25 cellular contexts compared by ENCODE assay signal in the genomic region with DNA sequence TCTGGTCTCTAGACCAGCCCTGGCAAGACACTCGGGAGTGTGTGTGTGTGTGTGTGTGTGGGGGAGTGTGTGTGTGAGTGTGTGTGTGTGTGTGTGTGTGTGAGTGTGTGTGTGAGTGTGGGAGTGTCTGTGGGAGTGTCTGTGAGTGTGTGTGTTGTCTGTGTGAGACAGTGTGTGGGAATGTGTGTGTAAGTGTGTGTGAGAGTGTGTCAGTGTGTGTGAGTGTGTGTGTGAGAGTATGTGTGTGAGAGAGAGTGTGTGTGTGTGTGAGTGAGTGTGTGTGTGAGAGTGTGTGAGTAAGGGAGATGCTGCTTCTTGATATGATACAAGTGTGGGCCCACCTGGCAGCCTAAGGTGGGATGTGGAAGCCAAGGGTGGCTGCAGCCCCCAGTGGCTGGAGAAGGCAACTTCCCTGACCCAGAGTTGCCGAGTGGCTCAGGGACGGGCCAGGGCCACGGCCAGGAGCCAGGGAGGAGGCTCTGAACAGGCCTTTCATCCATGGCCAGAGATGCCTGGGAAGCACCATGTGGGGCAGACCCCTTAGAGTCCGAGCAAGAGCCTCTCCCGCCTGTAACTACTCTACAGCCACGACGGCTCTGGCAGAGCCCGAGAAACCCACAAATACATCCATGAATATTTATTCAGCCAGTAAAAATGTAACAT.
DNase-seq lines count a peak whose midpoint lies in the region; ATAC-seq, FAIRE-seq and TF ChIP-seq lines count a peak whose summit lies in the region.
"Had no signal": no experiment of that assay in that cellular context is flagged by ENCODE, and none has a peak within 500 bp of the region (broad histone marks: within the 10 kb centered on the region; RNA-seq: fewer than 3 reads in every experiment).

No MANE protein-coding gene starts in this region.

- no peaks in the 10 kb centered on the region for H3F3A ChIP-seq in GM23338 (replicated peaks; ENCODE audit: low read depth)

- POLR2A ChIA-PET in K562 (lab: Yijun Ruan, JAX): interaction anchor here (1.2 kb wide), 1 partner anchor 13 kb away, joined by 3 read pairs; no protein-coding TSS in a partner anchor

- no peak overlapping the region for H4K91ac ChIP-seq in neuronal stem cell (ENCODE audit: low read depth, low read length, poor library complexity)

- in situ Hi-C loops in K562 (cut with MboI): no loop called here

- H3K36me3 ChIP-seq in GM23338 (ENCODE audit: insufficient read depth) (no peaks in the 10 kb centered on the region), K562 (ENCODE audit: control insufficient read depth, insufficient read depth, low read length) (no peaks in the 10 kb centered on the region), neuronal stem cell (replicated peaks in 1 of 2; ENCODE audit: control insufficient read depth in 2 of 2, insufficient read depth in 2 of 2, low read length in 2 of 2) (no peaks in the 10 kb centered on the region), Peyer's patch (no peaks in the 10 kb centered on the region), spleen (no peaks in the 10 kb centered on the region)

- H3K9me3 Mint-ChIP-seq in Calu3 (ENCODE audit: low read depth, unreplicated experiment) (no peaks in the 10 kb centered on the region), GM23338 (no peaks in the 10 kb centered on the region)
- H3K9me3 Mint-ChIP-seq: activated T-cell treated with anti-CD3 and anti-CD28 coated beads, Interleukin-2, amount 50 U/mL, for 24 hours; CD4-positive, CD25-positive, alpha-beta regulatory T cell had no signal

- no peaks in the 10 kb centered on the region for H3K79me2 ChIP-seq in GM23338 (replicated peaks; ENCODE audit: insufficient read depth)
- no peaks in the 10 kb centered on the region for H3K79me2 ChIP-seq in K562 (ENCODE audit: control insufficient read depth, insufficient read depth, low read length)

- H3K4me3 ChIP-seq in GM23338 (no peak overlapping the region), K562 (no peak overlapping the region), neuronal stem cell (ENCODE audit: low read length in 2 of 2) (no peak overlapping the region), Peyer's patch (no peak overlapping the region), spleen (no peak overlapping the region)
- H3K4me3 ChIP-seq: SK-N-MC had no signal

- no peak overlapping the region for H2BK5ac ChIP-seq in neuronal stem cell (ENCODE audit: low read length)

- ATAC-seq in GM23338 (peak; percentile 95), K562 (peak; percentile 83), GM21529 (IDR thresholded peaks at IDR 0.05; ENCODE audit: unreplicated experiment) (no peak)
- ATAC-seq: left colon, T-helper 17 cell had no signal

- no peak for TF ChIP-seq RAD21 in K562 (CRISPR knock-in tag; conservative IDR thresholded peaks at IDR 0.05 in 1 of 2, IDR thresholded peaks at IDR 0.05 in 1 of 2)

- H4K20me1 ChIP-seq in GM23338 (replicated peaks; ENCODE audit: insufficient read depth) (no peaks in the 10 kb centered on the region), K562 (replicated peaks; ENCODE audit: control insufficient read depth, insufficient read depth, low read length) (no peaks in the 10 kb centered on the region; the same call in none of the 2 replicates)

- H3K9me2 ChIP-seq in GM23338 (ENCODE audit: insufficient read depth): no peaks in the 10 kb centered on the region

- WGBS in K562 (ENCODE audit: insufficient coverage, low coverage, missing lambda C conversion rate): 2% methylated on average over 6 of the region's 9 CpGs
- no CpG with 5 or more reads among the region's 9 CpGs for WGBS in neuronal stem cell (ENCODE audit: extremely low coverage in 2 of 2, insufficient read length in 2 of 2, insufficient replicate concordance in 1 of 2), 2 donors
- 76 to 88% (median 84%) methylated on average over 4 to 9 of the region's 9 CpGs for WGBS in spleen, 5 donors

- TF ChIP-seq CTCF in Calu3 (IDR thresholded peaks at IDR 0.05; ENCODE audit: unreplicated experiment) (no peak), GM23338 (conservative IDR thresholded peaks at IDR 0.05; ENCODE audit: low read depth in 2 of 2) (peak in 1 of 2 experiments; percentile 42; a peak in 3 of 4 replicates), K562 (IDR thresholded peaks at IDR 0.05 in 2 of 3, conservative IDR thresholded peaks at IDR 0.05 in 1 of 3; ENCODE audit: insufficient read depth in 2 of 3, low read depth in 1 of 3, low read length in 3 of 3) (0 out of 6 replicates have a peak, but pooled peaks of 1 of the 3 experiments have one; percentile 12), Peyer's patch (IDR thresholded peaks at IDR 0.05) (no peak), spleen (IDR thresholded peaks at IDR 0.05 in 8 of 11, conservative IDR thresholded peaks at IDR 0.05 in 3 of 11) (no peak)

- H3K9ac ChIP-seq in K562 (ENCODE audit: insufficient read depth in 1 of 2, low read depth in 2 of 2, low read length in 2 of 2) (no peak overlapping the region; a peak in 1 of 4 replicates), neuronal stem cell (ENCODE audit: low read depth, low read length, poor library complexity) (no peak overlapping the region)

- DNase-seq in Calu3 (peak; percentile 7), GM23338 (ENCODE audit: low spot score) (peak; percentile 33), K562 (ENCODE audit: extremely low read depth in 1 of 4, low spot score in 3 of 4) (peak in 2 of 4 experiments; percentile 3 to 21), neuronal stem cell (ENCODE audit: low spot score) (no peak), Peyer's patch (no peak), spleen (no peak)
- DNase-seq: activated CD4-positive, alpha-beta T cell treated with anti-CD3 and anti-CD28 coated beads for 4 hours; activated CD8-positive, alpha-beta memory T cell treated with anti-CD3 and anti-CD28 coated beads for 24 hours; activated T-cell treated with anti-CD3 and anti-CD28 coated beads, Interleukin-2, amount 50 U/mL, for 24 hours; CD4-positive, CD25-positive, alpha-beta regulatory T cell; cerebellar nuclear complex; DND-41; KG1; left colon; NCI-H1436 treated with DMSO at 0.1 percent for 48 hours; NCI-H2107; retina; stimulated activated CD4-positive, alpha-beta T cell treated with anti-CD3 and anti-CD28 coated beads, Interleukin-12 subunit alpha, Interleukin-12 subunit beta, amount 100 ng/mL, for 4 hours; stimulated activated CD4-positive, alpha-beta T cell treated with anti-CD3 and anti-CD28 coated beads, Interleukin-4, amount 100 ng/mL, for 24 hours; stimulated activated naive CD4-positive, alpha-beta T cell; T-helper 17 cell had no signal

- no peak for FAIRE-seq in K562 (lab: Jason Lieb, UNC)

- H3K27ac ChIP-seq in GM23338 (ENCODE audit: low read depth) (no peak overlapping the region), K562 (ENCODE audit: extremely low read depth, low read depth, low read length) (no peak overlapping the region), neuronal stem cell (replicated peaks; ENCODE audit: low read length) (no peak overlapping the region), Peyer's patch (no peak overlapping the region), spleen (no peak overlapping the region)
- H3K27ac ChIP-seq: epithelial cell of prostate, SK-N-MC had no signal

- peaks cover 16% of the 10 kb centered on the region for H3K4me1 Mint-ChIP-seq in Calu3 (ENCODE audit: low read depth, unreplicated experiment)
- no peaks in the 10 kb centered on the region; the same call in 2 of the 3 replicates for H3K4me1 Mint-ChIP-seq in GM23338
- H3K4me1 Mint-ChIP-seq: CD4-positive, CD25-positive, alpha-beta regulatory T cell; memory B cell; T-helper 17 cell had no signal

- no peak overlapping the region for H2BK12ac ChIP-seq in neuronal stem cell (ENCODE audit: low read length)

- no peaks in the 10 kb centered on the region for H3K27me3 ChIP-seq in GM23338 (ENCODE audit: insufficient read depth)
- peaks cover 9 to 60% of the 10 kb centered on the region in 2 experiments for H3K27me3 ChIP-seq in K562 (ENCODE audit: control insufficient read depth in 2 of 2, insufficient read depth in 2 of 2, low read length in 2 of 2)
- no peaks in the 10 kb centered on the region for H3K27me3 ChIP-seq in neuronal stem cell (ENCODE audit: control insufficient read depth in 3 of 3, insufficient read depth in 3 of 3, low read depth in 1 of 3, low read length in 3 of 3)
- no peaks in the 10 kb centered on the region for H3K27me3 ChIP-seq in Peyer's patch
- H3K27me3 ChIP-seq in spleen (replicated peaks in 1 of 7): peaks cover 0 to 14% (median 0%) of the 10 kb centered on the region in 7 donors

- BruUV-seq in Calu3 (replicated peaks; lab: Mats Ljungman, UMichigan) (no TSS peak), K562 (replicated peaks; lab: Mats Ljungman, UMichigan) (no TSS peak)

- H3K4me2 ChIP-seq in GM23338 (no peak overlapping the region), K562 (ENCODE audit: insufficient read depth, low read length) (no peak overlapping the region), neuronal stem cell (ENCODE audit: insufficient read depth, low read length, poor library complexity, severe bottlenecking) (no peak overlapping the region)

- no peak overlapping the region for H3K23ac ChIP-seq in neuronal stem cell (ENCODE audit: low read depth, low read length, poor library complexity)

- no peak for TF ChIP-seq EP300 in K562 (IDR thresholded peaks at IDR 0.05; ENCODE audit: low read length)

- intact Hi-C loops in Calu3 (cut with micrococcal nuclease; ENCODE audit: unreplicated experiment): no loop called here
- intact Hi-C loops in K562 (cut with micrococcal nuclease): no loop called here
- intact Hi-C loops in spleen (cut with DNase I; ENCODE audit: low total_unique reads): no loop called here

- H3K18ac ChIP-seq in neuronal stem cell (ENCODE audit: low read length): peak overlapping the region; percentile 53

- H3K27ac Mint-ChIP-seq in Calu3 (ENCODE audit: unreplicated experiment) (no peak overlapping the region), GM23338 (no peak overlapping the region)
- H3K27ac Mint-ChIP-seq: activated T-cell treated with anti-CD3 and anti-CD28 coated beads, Interleukin-2, amount 50 U/mL, for 24 hours; CD4-positive, CD25-positive, alpha-beta regulatory T cell; memory B cell; T-helper 17 cell had no signal

- H3K4me3 Mint-ChIP-seq in Calu3 (ENCODE audit: low read depth, unreplicated experiment): no peak overlapping the region
- H3K4me3 Mint-ChIP-seq in GM23338: no peak overlapping the region
- H3K4me3 Mint-ChIP-seq: activated T-cell treated with anti-CD3 and anti-CD28 coated beads, Interleukin-2, amount 50 U/mL, for 24 hours; CD4-positive, CD25-positive, alpha-beta regulatory T cell; memory B cell; T-helper 17 cell had no signal

- no peak overlapping the region for H2BK120ac ChIP-seq in neuronal stem cell (ENCODE audit: low read depth, low read length)

- H2AFZ ChIP-seq in GM23338: no peak overlapping the region
- no peak overlapping the region for H2AFZ ChIP-seq in K562 (ENCODE audit: low read depth, low read length)
- H2AFZ ChIP-seq in neuronal stem cell (ENCODE audit: low read length): no peak overlapping the region

- no peaks in the 10 kb centered on the region for H3K4me1 ChIP-seq in GM23338 (ENCODE audit: insufficient read depth)
- peaks cover 0 to 3% of the 10 kb centered on the region in 2 experiments; a peak in 1 of 5 replicates for H3K4me1 ChIP-seq in K562 (replicated peaks in 1 of 2; ENCODE audit: control insufficient read depth in 2 of 2, insufficient read depth in 2 of 2, low read length in 2 of 2)
- H3K4me1 ChIP-seq in neuronal stem cell (ENCODE audit: control insufficient read depth in 2 of 2, insufficient read depth in 1 of 2, low read depth in 1 of 2, low read length in 2 of 2): peaks cover 8 to 18% of the 10 kb centered on the region in 2 donors
- no peaks in the 10 kb centered on the region for H3K4me1 ChIP-seq in Peyer's patch
- H3K4me1 ChIP-seq in spleen: no peaks in the 10 kb centered on the region

- H3K9me1 ChIP-seq in K562 (ENCODE audit: control insufficient read depth, insufficient read depth, low read length): no peaks in the 10 kb centered on the region

- no peaks in the 10 kb centered on the region for H3K36me3 Mint-ChIP-seq in Calu3 (ENCODE audit: insufficient read depth, unreplicated experiment)
- H3K36me3 Mint-ChIP-seq in GM23338 (ENCODE audit: low read depth): no peaks in the 10 kb centered on the region
- H3K36me3 Mint-ChIP-seq: CD4-positive, CD25-positive, alpha-beta regulatory T cell; memory B cell had no signal

- CTCF ChIA-PET in Calu3 (lab: Charles Lee) (no interaction called here), K562 (lab: Yijun Ruan, JAX; ENCODE audit: low intra/inter-chr PET ratio) (no interaction called here)

- H2AK5ac ChIP-seq in neuronal stem cell (ENCODE audit: low read depth, low read length): peak overlapping the region; percentile 51

- H3K79me1 ChIP-seq in neuronal stem cell (ENCODE audit: low read depth, low read length): no peaks in the 10 kb centered on the region

- H4K8ac ChIP-seq in neuronal stem cell (ENCODE audit: low read depth, low read length): no peak overlapping the region

- no peak overlapping the region for H3K4ac ChIP-seq in neuronal stem cell (ENCODE audit: low read length)

- H3K9me3 ChIP-seq in K562 (replicated peaks; ENCODE audit: control insufficient read depth, insufficient read depth, low read depth, low read length) (no peaks in the 10 kb centered on the region), neuronal stem cell (replicated peaks in 1 of 2; ENCODE audit: control insufficient read depth in 2 of 2, insufficient read depth in 1 of 2, low read depth in 1 of 2, low read length in 2 of 2) (no peaks in the 10 kb centered on the region), Peyer's patch (no peaks in the 10 kb centered on the region), spleen (no peaks in the 10 kb centered on the region)

- no peak overlapping the region for H2BK15ac ChIP-seq in neuronal stem cell (ENCODE audit: low read length)

- no peak overlapping the region for H3K14ac ChIP-seq in neuronal stem cell (ENCODE audit: low read length)

- peaks cover 95% of the 10 kb centered on the region for H3K27me3 Mint-ChIP-seq in Calu3 (ENCODE audit: unreplicated experiment)
- peaks cover 5% of the 10 kb centered on the region for H3K27me3 Mint-ChIP-seq in GM23338 (ENCODE audit: insufficient read depth, low read depth, poor library complexity)
- H3K27me3 Mint-ChIP-seq: activated T-cell treated with anti-CD3 and anti-CD28 coated beads, Interleukin-2, amount 50 U/mL, for 24 hours; CD4-positive, CD25-positive, alpha-beta regulatory T cell; T-helper 17 cell had no signal

- no peak for TF ChIP-seq POLR2A in K562 (conservative IDR thresholded peaks at IDR 0.05)
- TF ChIP-seq POLR2A in Peyer's patch (IDR thresholded peaks at IDR 0.05): no peak
- no peak for TF ChIP-seq POLR2A in spleen (IDR thresholded peaks at IDR 0.05)

Comparison
In these comparisons a context has a peak if more than half of its experiments do, and no peak if none do; other contexts are left out.
1. DNase-seq: peak in Calu3 (single experiment) and GM23338 (single experiment); none in neuronal stem cell (single experiment), Peyer's patch (0 of 3) and spleen (single experiment).